Comparison of ENCODE assay signal across 18 cellular contexts in genomic region chr19:30017172-30017571, GRCh38.
DNase-seq lines count a peak whose midpoint lies in the region; ATAC-seq, FAIRE-seq and TF ChIP-seq lines count a peak whose summit lies in the region.
"Had no signal": no experiment of that assay in that cellular context is flagged by ENCODE, and none has a peak within 500 bp of the region (broad histone marks: within the 10 kb centered on the region; RNA-seq: fewer than 3 reads in every experiment).

No MANE protein-coding gene starts in this region.

- intact Hi-C loops in PC-3 (cut with micrococcal nuclease): no loop called here

- TF ChIP-seq POLR2A in GM12891 (IDR thresholded peaks at IDR 0.05; ENCODE audit: low read depth, low read length): no peak

- H4K20me1 ChIP-seq in PC-3 (ENCODE audit: low read length): no peaks in the 10 kb centered on the region
- no peaks in the 10 kb centered on the region for H4K20me1 ChIP-seq in GM23248 (ENCODE audit: insufficient read depth)

- DNase-seq in GM12891 (ENCODE audit: insufficient read length, low spot score) (no peak), NAMALWA (ENCODE audit: low spot score) (peak; percentile 15), COLO829 (ENCODE audit: low spot score) (no peak), PC-3 (no peak), SW480 (ENCODE audit: low spot score) (no peak), GM23248 (no peak)
- DNase-seq: activated CD4-positive, CD25-positive, alpha-beta regulatory T cell; activated gamma-delta T cell treated with Interleukin-2 at 50 U/mL for 16 hours; effector CD4-positive, alpha-beta T cell; GF-D8; NCI-H1092 treated with DMSO at 0.1 percent for 48 hours; stimulated activated CD4-positive, alpha-beta T cell treated with anti-CD3 and anti-CD28 coated beads, Interleukin-4, amount 100 ng/mL, for 4 hours; T-cell; upper lobe of right lung had no signal

- in situ Hi-C loops in GM23248 (cut with MboI): no loop called here

- no peak overlapping the region for H3K4me3 ChIP-seq in PC-3 (ENCODE audit: low read length)
- H3K4me3 ChIP-seq in GM23248: no peak overlapping the region
- H3K4me3 ChIP-seq: hepatocyte, upper lobe of right lung had no signal

- no peak overlapping the region for H3K9ac ChIP-seq in PC-3 (ENCODE audit: low read length)
- H3K9ac ChIP-seq in GM23248: no peak overlapping the region

- BruUV-seq in PC-3 (replicated peaks; lab: Mats Ljungman, UMichigan): no TSS peak

- CTCF ChIA-PET in PC-3 (lab: Charles Lee): no interaction called here

- no peak for TF ChIP-seq CTCF in PC-3 (conservative IDR thresholded peaks at IDR 0.05; ENCODE audit: low read depth, low read length)

- no peaks in the 10 kb centered on the region for H3K9me2 ChIP-seq in PC-3 (replicated peaks; ENCODE audit: low read length)
- H3K9me2 ChIP-seq in GM23248 (ENCODE audit: insufficient read depth): no peaks in the 10 kb centered on the region

- H3K4me2 ChIP-seq in PC-3 (ENCODE audit: low read length) (no peak overlapping the region), GM23248 (ENCODE audit: unreplicated experiment) (no peak overlapping the region)
- H3K4me2 ChIP-seq: hepatocyte had no signal

- H3K4me1 ChIP-seq in PC-3 (ENCODE audit: insufficient read depth, low read length) (no peaks in the 10 kb centered on the region), GM23248 (ENCODE audit: insufficient read depth) (no peaks in the 10 kb centered on the region)
- H3K4me1 ChIP-seq: upper lobe of right lung had no signal

- POLR2A ChIA-PET in PC-3 (lab: Charles Lee; ENCODE audit: unreplicated experiment): no interaction called here

- H3F3A ChIP-seq in PC-3 (ENCODE audit: low read length, unreplicated experiment) (no peaks in the 10 kb centered on the region), GM23248 (ENCODE audit: insufficient read depth) (no peaks in the 10 kb centered on the region)

- no peaks in the 10 kb centered on the region for H3K9me3 ChIP-seq in PC-3 (ENCODE audit: low read length)
- H3K9me3 ChIP-seq in GM23248 (ENCODE audit: low read depth): no peaks in the 10 kb centered on the region
- H3K9me3 ChIP-seq: upper lobe of right lung had no signal

- H2AFZ ChIP-seq in PC-3 (ENCODE audit: low read length): no peak overlapping the region
- H2AFZ ChIP-seq in GM23248: no peak overlapping the region
- H2AFZ ChIP-seq: hepatocyte had no signal

- peak; percentile 76 for FAIRE-seq in GM12891 (lab: Jason Lieb, UNC)
- FAIRE-seq: HepG2 had no signal

- H3K27me3 ChIP-seq in PC-3 (ENCODE audit: low read length): no peaks in the 10 kb centered on the region
- H3K27me3 ChIP-seq in GM23248 (replicated peaks; ENCODE audit: insufficient read depth): no peaks in the 10 kb centered on the region
- H3K27me3 ChIP-seq: hepatocyte, upper lobe of right lung had no signal

- no peak overlapping the region for H3K27ac ChIP-seq in PC-3 (ENCODE audit: low read length)
- H3K27ac ChIP-seq in GM23248: no peak overlapping the region
- H3K27ac ChIP-seq: hepatocyte, upper lobe of right lung had no signal

- no peaks in the 10 kb centered on the region for H3K79me2 ChIP-seq in PC-3 (ENCODE audit: low read length)
- H3K79me2 ChIP-seq in GM23248 (ENCODE audit: insufficient read depth): no peaks in the 10 kb centered on the region
- H3K79me2 ChIP-seq: hepatocyte had no signal

- peak; percentile 72 for ATAC-seq in GM19463 (IDR thresholded peaks at IDR 0.05; ENCODE audit: unreplicated experiment)
- ATAC-seq in HG02973 (IDR thresholded peaks at IDR 0.05; ENCODE audit: unreplicated experiment): peak; percentile 62
- ATAC-seq in PC-3: no peak
- ATAC-seq: HepG2, T-cell, upper lobe of right lung had no signal

- H3K36me3 ChIP-seq in PC-3 (ENCODE audit: low read depth, low read length) (no peaks in the 10 kb centered on the region), GM23248 (ENCODE audit: low read depth) (peaks cover 40% of the 10 kb centered on the region)

TF ChIP-seq in GM12891, 5 proteins besides CTCF, POLR2A, EP300 and RAD21:
- TF ChIP-seq POLR2AphosphoS5 (IDR thresholded peaks at IDR 0.05; ENCODE audit: low read depth, low read length): no peak
- no peak for TF ChIP-seq POU2F2 (IDR thresholded peaks at IDR 0.05; ENCODE audit: low read depth, low read length)
- peak; percentile 82 for TF ChIP-seq SPI1 (IDR thresholded peaks at IDR 0.05; ENCODE audit: low read depth, low read length)
